23 cellular contexts compared by ENCODE assay signal in the genomic region with DNA sequence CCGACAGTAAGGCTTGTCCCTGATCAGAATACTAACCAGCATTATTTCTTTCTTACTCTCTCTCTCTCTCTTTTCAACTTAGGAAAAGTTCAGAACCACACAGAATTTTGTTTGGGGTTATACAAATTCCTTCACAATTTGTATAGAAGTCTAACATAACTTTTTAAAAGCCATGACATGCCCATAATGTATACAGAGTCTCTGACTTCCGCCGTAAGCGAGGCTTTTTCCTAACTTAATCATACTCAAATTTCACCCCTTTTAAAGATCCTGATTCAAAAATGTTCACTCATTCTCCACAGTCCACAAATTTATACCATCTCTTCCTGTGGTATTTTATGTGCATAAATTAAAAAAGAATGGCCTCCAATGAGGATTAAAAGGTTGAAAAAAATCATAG.
"Had no signal": no experiment of that assay in that cellular context is flagged by ENCODE, and none has a peak within 500 bp of the region (broad histone marks: within the 10 kb centered on the region; RNA-seq: fewer than 3 reads in every experiment).

No MANE protein-coding gene starts in this region.

- H3K4me1 Mint-ChIP-seq: naive thymus-derived CD4-positive, alpha-beta T cell; stimulated activated effector memory CD8-positive, alpha-beta T cell treated with anti-CD3 and anti-CD28 coated beads, Interleukin-12 subunit alpha, Interleukin-12 subunit beta, amount 100 ng/mL, for 72 hours had no signal

- H3K4me3 ChIP-seq: hepatocyte, lung, pancreas, smooth muscle cell, suprapubic skin, thyroid gland had no signal

- H3K27me3 Mint-ChIP-seq: naive thymus-derived CD4-positive, alpha-beta T cell; type B pancreatic cell had no signal

- H3K4me3 Mint-ChIP-seq: naive thymus-derived CD4-positive, alpha-beta T cell; stimulated activated effector memory CD8-positive, alpha-beta T cell treated with anti-CD3 and anti-CD28 coated beads, Interleukin-12 subunit alpha, Interleukin-12 subunit beta, amount 100 ng/mL, for 72 hours; type B pancreatic cell had no signal

- H3K36me3 ChIP-seq: pancreas, suprapubic skin, thyroid gland had no signal

- H3K36me3 Mint-ChIP-seq: naive thymus-derived CD4-positive, alpha-beta T cell; stimulated activated effector memory CD8-positive, alpha-beta T cell treated with anti-CD3 and anti-CD28 coated beads, Interleukin-12 subunit alpha, Interleukin-12 subunit beta, amount 100 ng/mL, for 72 hours; type B pancreatic cell had no signal

- H2AFZ ChIP-seq: hepatocyte had no signal

- H3K9me3 ChIP-seq: pancreas, suprapubic skin, thyroid gland had no signal

- H3K4me1 ChIP-seq: suprapubic skin, thyroid gland had no signal

- DNase-seq: cortex of kidney; foreskin melanocyte; head of caudate nucleus; left colon; left ventricle myocardium superior; mesenchymal stem cell; naive thymus-derived CD4-positive, alpha-beta T cell; nucleus accumbens; pancreas; right cardiac atrium; stimulated activated CD4-positive, alpha-beta T cell treated with anti-CD3 and anti-CD28 coated beads, Interleukin-4, amount 100 ng/mL, for 1 hour; stimulated activated CD8-positive, alpha-beta memory T cell treated with anti-CD3 and anti-CD28 coated beads, Interleukin-4, amount 100 ng/mL, for 48 hours; stimulated activated naive CD8-positive, alpha-beta T cell treated with anti-CD3 and anti-CD28 coated beads, Interleukin-15, Interleukin-2, amounts not matched to agents 100 U/mL and 50 U/mL, for 24 hours; thyroid gland had no signal

- H3K9me3 Mint-ChIP-seq: type B pancreatic cell had no signal

- H3K27ac ChIP-seq: hepatocyte, pancreas, suprapubic skin, thyroid gland had no signal

- H3K27me3 ChIP-seq: hepatocyte, pancreas, suprapubic skin, thyroid gland had no signal

- H3K27ac Mint-ChIP-seq: naive thymus-derived CD4-positive, alpha-beta T cell; progenitor cell of endocrine pancreas; stimulated activated effector memory CD8-positive, alpha-beta T cell treated with anti-CD3 and anti-CD28 coated beads, Interleukin-12 subunit alpha, Interleukin-12 subunit beta, amount 100 ng/mL, for 72 hours; type B pancreatic cell had no signal

- FAIRE-seq: endothelial cell of umbilical vein, pancreas, urothelium cell line had no signal
